1 cellular context compared by ENCODE assay signal in the genomic region with DNA sequence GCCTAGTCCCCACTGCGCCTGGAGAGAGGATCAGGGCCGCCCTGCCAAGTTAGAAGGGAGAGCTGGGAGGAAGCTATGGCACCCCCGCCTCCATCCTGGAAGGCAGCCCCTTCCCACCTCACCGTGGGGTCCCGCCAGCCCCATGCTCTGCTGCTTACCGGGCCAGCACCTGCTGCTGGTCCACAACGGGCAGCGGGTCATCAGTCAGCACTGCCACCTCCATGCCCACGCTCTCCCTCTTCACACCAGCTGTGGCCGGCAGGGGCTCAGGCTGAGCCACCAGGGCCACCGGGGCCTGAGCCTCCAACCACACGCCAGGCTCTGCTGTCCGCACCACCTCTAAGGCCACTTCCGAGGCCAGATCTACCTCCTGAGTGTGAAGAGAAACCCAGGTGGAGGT.
TF ChIP-seq lines count a peak whose summit lies in the region.

No MANE protein-coding gene starts in this region.

TF ChIP-seq in SK-N-SH, 30 proteins besides CTCF, POLR2A, EP300 and RAD21:
- TF ChIP-seq GATA2 (CRISPR knock-in tag; IDR thresholded peaks at IDR 0.05): no peak
- TF ChIP-seq, protein P1, sequence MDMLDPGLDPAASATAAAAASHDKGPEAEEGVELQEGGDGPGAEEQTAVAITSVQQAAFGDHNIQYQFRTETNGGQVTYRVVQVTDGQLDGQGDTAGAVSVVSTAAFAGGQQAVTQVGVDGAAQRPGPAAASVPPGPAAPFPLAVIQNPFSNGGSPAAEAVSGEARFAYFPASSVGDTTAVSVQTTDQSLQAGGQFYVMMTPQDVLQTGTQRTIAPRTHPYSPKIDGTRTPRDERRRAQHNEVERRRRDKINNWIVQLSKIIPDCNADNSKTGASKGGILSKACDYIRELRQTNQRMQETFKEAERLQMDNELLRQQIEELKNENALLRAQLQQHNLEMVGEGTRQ (IDR thresholded peaks at IDR 0.05; ENCODE audit: borderline replicate concordance, low read depth, low read length): no peak
- no peak for TF ChIP-seq FOXJ3 (CRISPR knock-in tag; IDR thresholded peaks at IDR 0.05)
- TF ChIP-seq, protein P2, sequence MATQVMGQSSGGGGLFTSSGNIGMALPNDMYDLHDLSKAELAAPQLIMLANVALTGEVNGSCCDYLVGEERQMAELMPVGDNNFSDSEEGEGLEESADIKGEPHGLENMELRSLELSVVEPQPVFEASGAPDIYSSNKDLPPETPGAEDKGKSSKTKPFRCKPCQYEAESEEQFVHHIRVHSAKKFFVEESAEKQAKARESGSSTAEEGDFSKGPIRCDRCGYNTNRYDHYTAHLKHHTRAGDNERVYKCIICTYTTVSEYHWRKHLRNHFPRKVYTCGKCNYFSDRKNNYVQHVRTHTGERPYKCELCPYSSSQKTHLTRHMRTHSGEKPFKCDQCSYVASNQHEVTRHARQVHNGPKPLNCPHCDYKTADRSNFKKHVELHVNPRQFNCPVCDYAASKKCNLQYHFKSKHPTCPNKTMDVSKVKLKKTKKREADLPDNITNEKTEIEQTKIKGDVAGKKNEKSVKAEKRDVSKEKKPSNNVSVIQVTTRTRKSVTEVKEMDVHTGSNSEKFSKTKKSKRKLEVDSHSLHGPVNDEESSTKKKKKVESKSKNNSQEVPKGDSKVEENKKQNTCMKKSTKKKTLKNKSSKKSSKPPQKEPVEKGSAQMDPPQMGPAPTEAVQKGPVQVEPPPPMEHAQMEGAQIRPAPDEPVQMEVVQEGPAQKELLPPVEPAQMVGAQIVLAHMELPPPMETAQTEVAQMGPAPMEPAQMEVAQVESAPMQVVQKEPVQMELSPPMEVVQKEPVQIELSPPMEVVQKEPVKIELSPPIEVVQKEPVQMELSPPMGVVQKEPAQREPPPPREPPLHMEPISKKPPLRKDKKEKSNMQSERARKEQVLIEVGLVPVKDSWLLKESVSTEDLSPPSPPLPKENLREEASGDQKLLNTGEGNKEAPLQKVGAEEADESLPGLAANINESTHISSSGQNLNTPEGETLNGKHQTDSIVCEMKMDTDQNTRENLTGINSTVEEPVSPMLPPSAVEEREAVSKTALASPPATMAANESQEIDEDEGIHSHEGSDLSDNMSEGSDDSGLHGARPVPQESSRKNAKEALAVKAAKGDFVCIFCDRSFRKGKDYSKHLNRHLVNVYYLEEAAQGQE (IDR thresholded peaks at IDR 0.05; ENCODE audit: low read depth, low read length): no peak
- no peak for TF ChIP-seq EZH2phosphoT487 (IDR thresholded peaks at IDR 0.05; ENCODE audit: borderline replicate concordance, low read depth)
- no peak for TF ChIP-seq GABPA (IDR thresholded peaks at IDR 0.05; ENCODE audit: low read depth)
- TF ChIP-seq, protein P3, sequence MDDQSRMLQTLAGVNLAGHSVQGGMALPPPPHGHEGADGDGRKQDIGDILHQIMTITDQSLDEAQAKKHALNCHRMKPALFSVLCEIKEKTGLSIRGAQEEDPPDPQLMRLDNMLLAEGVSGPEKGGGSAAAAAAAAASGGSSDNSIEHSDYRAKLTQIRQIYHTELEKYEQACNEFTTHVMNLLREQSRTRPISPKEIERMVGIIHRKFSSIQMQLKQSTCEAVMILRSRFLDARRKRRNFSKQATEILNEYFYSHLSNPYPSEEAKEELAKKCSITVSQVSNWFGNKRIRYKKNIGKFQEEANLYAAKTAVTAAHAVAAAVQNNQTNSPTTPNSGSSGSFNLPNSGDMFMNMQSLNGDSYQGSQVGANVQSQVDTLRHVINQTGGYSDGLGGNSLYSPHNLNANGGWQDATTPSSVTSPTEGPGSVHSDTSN (IDR thresholded peaks at IDR 0.05): no peak
- no peak for TF ChIP-seq FOSL2 (IDR thresholded peaks at IDR 0.05; ENCODE audit: borderline replicate concordance, low read depth)
- TF ChIP-seq, protein P4, sequence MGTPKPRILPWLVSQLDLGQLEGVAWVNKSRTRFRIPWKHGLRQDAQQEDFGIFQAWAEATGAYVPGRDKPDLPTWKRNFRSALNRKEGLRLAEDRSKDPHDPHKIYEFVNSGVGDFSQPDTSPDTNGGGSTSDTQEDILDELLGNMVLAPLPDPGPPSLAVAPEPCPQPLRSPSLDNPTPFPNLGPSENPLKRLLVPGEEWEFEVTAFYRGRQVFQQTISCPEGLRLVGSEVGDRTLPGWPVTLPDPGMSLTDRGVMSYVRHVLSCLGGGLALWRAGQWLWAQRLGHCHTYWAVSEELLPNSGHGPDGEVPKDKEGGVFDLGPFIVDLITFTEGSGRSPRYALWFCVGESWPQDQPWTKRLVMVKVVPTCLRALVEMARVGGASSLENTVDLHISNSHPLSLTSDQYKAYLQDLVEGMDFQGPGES (IDR thresholded peaks at IDR 0.05; ENCODE audit: low read depth, low read length): no peak
- TF ChIP-seq ELF1 (IDR thresholded peaks at IDR 0.05): no peak
- TF ChIP-seq RFX5 (IDR thresholded peaks at IDR 0.05; ENCODE audit: low read length): no peak
- TF ChIP-seq TEAD4 (IDR thresholded peaks at IDR 0.05; ENCODE audit: borderline replicate concordance, insufficient read depth): no peak
- no peak for TF ChIP-seq SIN3A (IDR thresholded peaks at IDR 0.05; ENCODE audit: borderline replicate concordance, low read depth, low read length)
- TF ChIP-seq TCF12 (IDR thresholded peaks at IDR 0.05): no peak
